10 cellular contexts compared by ENCODE assay signal in genomic region chr7:123580406-123581161, GRCh38. TPM values are rescaled to one million over a fixed set of nuclear protein-coding genes. Genes with fewer than 3 reads are reported as not detected.
DNase-seq lines count a peak whose midpoint lies in the region; ATAC-seq, FAIRE-seq and TF ChIP-seq lines count a peak whose summit lies in the region.
"Had no signal": no experiment of that assay in that cellular context is flagged by ENCODE, and none has a peak within 500 bp of the region (broad histone marks: within the 10 kb centered on the region; RNA-seq: fewer than 3 reads in every experiment).

No MANE protein-coding gene starts in this region.

- peak; percentile 71 for ATAC-seq in HG02759 (IDR thresholded peaks at IDR 0.05; ENCODE audit: unreplicated experiment)

- no peaks in the 10 kb centered on the region for H3K9me3 ChIP-seq in transverse colon

- intact Hi-C loops in transverse colon (cut with DNase I; ENCODE audit: low total_unique reads): no loop called here

- TF ChIP-seq EP300 in transverse colon (IDR thresholded peaks at IDR 0.05; ENCODE audit: low read depth): no peak

- DNase-seq in AG08395 (ENCODE audit: low spot score) (peak; percentile 46), GM12892 (ENCODE audit: insufficient read length) (no peak), NCI-H2029 (lab: John Stamatoyannopoulos, UW) (peak; percentile 6), amniotic stem cell (lab: John Stamatoyannopoulos, UW) (peak; percentile 28), inferior parietal cortex (ENCODE audit: extremely low spot score) (peak; percentile 22), transverse colon (no peak)
- DNase-seq in activated CD4-positive, alpha-beta T cell treated with anti-CD3 and anti-CD28 coated beads, Interleukin-2, amount 50 U/mL, for 4 hours: no peak

- no peaks in the 10 kb centered on the region for H3K4me1 ChIP-seq in transverse colon

- TF ChIP-seq CTCF in transverse colon (IDR thresholded peaks at IDR 0.05): peak; percentile 21 to 55 (median 40)

- H3K36me3 ChIP-seq in transverse colon: no peaks in the 10 kb centered on the region

- H3K27ac ChIP-seq in transverse colon: no peak overlapping the region

- WGBS in transverse colon (ENCODE audit: low coverage in 1 of 2), 2 donors: 34 to 40% methylated on average over 2 to 8 of the region's 8 CpGs

- TF ChIP-seq POLR2A in GM12892 (IDR thresholded peaks at IDR 0.05; ENCODE audit: low read depth, low read length): no peak
- TF ChIP-seq POLR2A in transverse colon (IDR thresholded peaks at IDR 0.05): no peak

- in situ Hi-C loops in transverse colon (cut with MboI; ENCODE audit: low pct_ligation_motif_present in 1 of 4, low pct_unique_long_range_greater_than_20kb in 1 of 4, low sequenced_read_pairs in 3 of 4): loop anchor here in 1 of 4 donors (25.0 kb wide), 1 partner anchor 282 kb away; no protein-coding TSS in a partner anchor

- H3K27me3 ChIP-seq in transverse colon: peaks cover 7% of the 10 kb centered on the region

- FAIRE-seq in GM12892 (lab: Jason Lieb, UNC): peak; percentile 56

- no peak overlapping the region for H3K4me3 ChIP-seq in transverse colon

RNA-seq across cellular contexts. Expression of gene ASB15, which starts 21.0 kb away (rescaled TPM):
- not detected for polyA plus RNA-seq in GM12892 (2012; ENCODE audit: missing spikeins)
- total RNA-seq in transverse colon: not detected
- total RNA-seq: glomerular endothelial cell, temporal lobe had no signal

RNA-seq across cellular contexts. Expression of gene NDUFA5, which starts 23.0 kb away (rescaled TPM):
- 71.0 TPM for polyA plus RNA-seq in GM12892 (2012; ENCODE audit: missing spikeins)
- total RNA-seq in transverse colon: 10 to 100 TPM; 29.9 to 78.3 (median 56.8) TPM

RNA-seq across cellular contexts. Expression of gene IQUB, which starts 46.2 kb away (rescaled TPM):
- 0.15 TPM for polyA plus RNA-seq in GM12892 (2012; ENCODE audit: missing spikeins)
- total RNA-seq in transverse colon: under 1 TPM in 2 of 4 donors, not detected in 2; 0.14 to 0.32 TPM

Comparison
In these comparisons a context has a peak if more than half of its experiments do, and no peak if none do; other contexts are left out.
1. DNase-seq: peak in AG08395 (single experiment), NCI-H2029 (single experiment), amniotic stem cell (single experiment) and inferior parietal cortex (single experiment); none in GM12892 (single experiment), transverse colon (single experiment) and activated CD4-positive, alpha-beta T cell treated with anti-CD3 and anti-CD28 coated beads, Interleukin-2, amount 50 U/mL, for 4 hours (0 of 2).